16 cellular contexts compared by ENCODE assay signal in genomic region chr14:37047996-37048395, GRCh38.
"Had no signal": no experiment of that assay in that cellular context is flagged by ENCODE, and none has a peak within 500 bp of the region (broad histone marks: within the 10 kb centered on the region; RNA-seq: fewer than 3 reads in every experiment).

No MANE protein-coding gene starts in this region.

- H3K4me1 ChIP-seq: heart right ventricle, neural progenitor cell, psoas muscle had no signal

- H3K27ac ChIP-seq: coronary artery, heart right ventricle, neural progenitor cell, ovary, psoas muscle, WERI-Rb-1 had no signal

- H3K27me3 ChIP-seq: neural progenitor cell, ovary, stomach had no signal

- H3K9ac ChIP-seq: neural progenitor cell had no signal

- H3K4me2 ChIP-seq: neural progenitor cell had no signal

- ATAC-seq: activated naive CD4-positive, alpha-beta T cell treated with anti-CD3 and anti-CD28 coated beads, Interleukin-2, amount 50 U/mL, for 72 hours; heart right ventricle; naive thymus-derived CD4-positive, alpha-beta T cell; psoas muscle; right cardiac atrium had no signal

- H3K36me3 ChIP-seq: heart right ventricle, neural progenitor cell, ovary, stomach, WERI-Rb-1 had no signal

- H3K9me3 ChIP-seq: heart right ventricle, ovary, psoas muscle, stomach had no signal

- DNase-seq: activated CD4-positive, alpha-beta T cell treated with anti-CD3 and anti-CD28 coated beads, Interleukin-2, amount 50 U/mL, for 4 hours; activated gamma-delta T cell treated with Interleukin-2 at 50 U/mL for 16 hours; central memory CD4-positive, alpha-beta T cell; heart right ventricle; mesendoderm; naive thymus-derived CD4-positive, alpha-beta T cell; ovary; psoas muscle; right cardiac atrium; small intestine; stimulated activated CD4-positive, alpha-beta T cell treated with anti-CD3 and anti-CD28 coated beads, Interleukin-4, amount 100 ng/mL, for 1 hour; stomach; WERI-Rb-1 had no signal

- H3K4me3 ChIP-seq: coronary artery, heart right ventricle, neural progenitor cell, ovary, psoas muscle, stomach had no signal
